Comparison of ENCODE assay signal across 23 cellular contexts in genomic region chr14:64475585-64476273, GRCh38.
"Had no signal": no experiment of that assay in that cellular context is flagged by ENCODE, and none has a peak within 500 bp of the region (broad histone marks: within the 10 kb centered on the region; RNA-seq: fewer than 3 reads in every experiment).

No MANE protein-coding gene starts in this region.

- H3K27ac ChIP-seq: epithelial cell of prostate, heart right ventricle, left lung, neutrophil, pancreas, psoas muscle, right atrium auricular region, stomach, suprapubic skin, tibial nerve had no signal

- H3K36me3 ChIP-seq: left lung, neutrophil, pancreas, right atrium auricular region, suprapubic skin, tibial nerve had no signal

- DNase-seq: activated CD4-positive, alpha-beta T cell treated with anti-CD3 and anti-CD28 coated beads, Interleukin-2, amount 50 U/mL, for 1 hour; activated CD8-positive, alpha-beta memory T cell treated with anti-CD3 and anti-CD28 coated beads for 24 hours; activated CD8-positive, alpha-beta memory T cell treated with anti-CD3 and anti-CD28 coated beads, Interleukin-2, amount 50 U/mL, for 4 hours; activated naive CD4-positive, alpha-beta T cell treated with Interleukin-2 at 50 U/mL for 16 hours; activated T-cell treated with anti-CD3 and anti-CD28 coated beads, Interleukin-2, amount 50 U/mL, for 24 hours; amygdala; heart right ventricle; islet precursor cell; left lung; naive thymus-derived CD8-positive, alpha-beta T cell; pancreas; psoas muscle; stimulated activated CD4-positive, alpha-beta T cell treated with anti-CD3 and anti-CD28 coated beads, Interleukin-12 subunit alpha, Interleukin-12 subunit beta, amount 100 ng/mL, for 4 hours; stimulated activated CD4-positive, alpha-beta T cell treated with anti-CD3 and anti-CD28 coated beads, Interleukin-4, amount 100 ng/mL, for 4 hours; stomach had no signal

- ATAC-seq: activated CD4-positive, CD25-positive, alpha-beta regulatory T cell treated with anti-CD3 and anti-CD28 coated beads, Interleukin-2, amount 50 U/mL, for 24 hours; heart right ventricle; left lung; naive thymus-derived CD8-positive, alpha-beta T cell; pancreas; psoas muscle had no signal

- H3K4me3 Mint-ChIP-seq: activated T-cell treated with anti-CD3 and anti-CD28 coated beads, Interleukin-2, amount 50 U/mL, for 24 hours; naive thymus-derived CD8-positive, alpha-beta T cell had no signal

- H3K9me3 Mint-ChIP-seq: activated T-cell treated with anti-CD3 and anti-CD28 coated beads, Interleukin-2, amount 50 U/mL, for 24 hours; activated T-helper 2 cell treated with anti-CD3 and anti-CD28 coated beads, Interferon-gamma antibody, Interleukin-2, Interleukin-4, amounts not matched to agents 10 μg/mL and 5 μg/mL and 100 μg/mL, durations not matched to agents 14 hours and 24 hours and 36 hours; naive thymus-derived CD8-positive, alpha-beta T cell had no signal

- H3K9me3 ChIP-seq: heart right ventricle, left lung, neutrophil, pancreas, psoas muscle, right atrium auricular region, stomach, suprapubic skin, tibial nerve had no signal

- FAIRE-seq: pancreas had no signal

- H3K4me3 ChIP-seq: heart right ventricle, left lung, lung, pancreas, psoas muscle, right atrium auricular region, stomach, suprapubic skin, tibial nerve had no signal

- H3K27me3 Mint-ChIP-seq: activated T-cell treated with anti-CD3 and anti-CD28 coated beads, Interleukin-2, amount 50 U/mL, for 24 hours; naive thymus-derived CD8-positive, alpha-beta T cell had no signal

- H3K27ac Mint-ChIP-seq: activated T-helper 2 cell treated with anti-CD3 and anti-CD28 coated beads, Interferon-gamma antibody, Interleukin-2, Interleukin-4, amounts not matched to agents 10 μg/mL and 5 μg/mL and 100 μg/mL, durations not matched to agents 14 hours and 24 hours and 36 hours had no signal

- H3K4me1 ChIP-seq: left lung, pancreas, psoas muscle, right atrium auricular region, stomach, suprapubic skin, tibial nerve had no signal

- H3K27me3 ChIP-seq: heart right ventricle, left lung, pancreas, right atrium auricular region, stomach, suprapubic skin, tibial nerve had no signal
